Comparison of ENCODE assay signal across 8 cellular contexts in the genomic region with DNA sequence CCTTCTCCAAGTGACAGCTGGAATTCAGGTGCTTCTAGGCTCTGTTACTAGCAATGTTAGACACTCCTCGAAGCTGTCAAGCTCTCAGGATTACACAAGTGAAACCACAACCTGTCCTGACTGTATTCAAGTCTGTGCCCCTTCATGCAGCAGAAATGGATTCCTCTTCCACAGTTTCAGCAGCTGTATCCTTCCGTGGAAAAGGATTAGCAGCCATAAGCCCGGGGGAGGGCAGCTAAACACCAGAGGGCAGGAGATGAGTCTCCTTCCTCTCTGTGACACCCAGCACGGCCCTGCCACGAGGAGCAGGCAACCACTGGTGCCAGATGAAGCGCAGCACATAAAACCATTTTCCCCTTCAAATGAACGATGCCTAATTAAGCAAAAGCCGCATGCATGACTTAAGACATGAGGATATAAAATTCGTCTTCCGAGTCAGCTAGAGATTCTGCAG. TPM values are rescaled to one million over a fixed set of nuclear protein-coding genes. Genes with fewer than 3 reads are reported as not detected.
DNase-seq lines count a peak whose midpoint lies in the region; ATAC-seq and TF ChIP-seq lines count a peak whose summit lies in the region.

No MANE protein-coding gene starts in this region.

- DNase-seq in GM12865 (ENCODE audit: low read depth) (peak; percentile 29), NCI-H226 (peak; percentile 22), dermis microvascular lymphatic vessel endothelial cell (ENCODE audit: low read depth in 2 of 2) (peak; percentile 16 to 58), lung microvascular endothelial cell (ENCODE audit: low read depth in 2 of 2) (peak; percentile 62 to 66)
- peak; percentile 58 for DNase-seq in activated CD4-positive, alpha-beta T cell treated with anti-CD3 and anti-CD28 coated beads, Interleukin-2, amount 50 U/mL, for 1 hour
- DNase-seq in stimulated activated CD8-positive, alpha-beta memory T cell treated with anti-CD3 and anti-CD28 coated beads, Interleukin-15, amount 100 ng/mL, for 24 hours (ENCODE audit: low read depth): peak; percentile 10

- H3K4me3 ChIP-seq in GM12865 (ENCODE audit: low read depth, low read length): peak overlapping the region; percentile 82

- no peak for ATAC-seq in HG02763 (IDR thresholded peaks at IDR 0.05; ENCODE audit: unreplicated experiment)
- no peak for ATAC-seq in HG03196 (IDR thresholded peaks at IDR 0.05; ENCODE audit: unreplicated experiment)

- TF ChIP-seq CTCF in GM12865 (IDR thresholded peaks at IDR 0.05; ENCODE audit: insufficient read depth, low read depth, low read length, missing control alignments): peak; percentile 7

RNA-seq across cellular contexts. Expression of gene ST3GAL5, which starts 1.2 kb away (rescaled TPM):
- total RNA-seq in dermis microvascular lymphatic vessel endothelial cell (2.6 and 4.4 TPM in 2 replicates), lung microvascular endothelial cell (2.2 and 3.1 TPM in 2 replicates)

Comparison
In these comparisons a context has a peak if more than half of its experiments do, and no peak if none do; other contexts are left out.
1. DNase-seq: peak in every context shown above with its lines; median percentile 64 in lung microvascular endothelial cell; 58 in activated CD4-positive, alpha-beta T cell treated with anti-CD3 and anti-CD28 coated beads, Interleukin-2, amount 50 U/mL, for 1 hour; 37 in dermis microvascular lymphatic vessel endothelial cell; 29 in GM12865; 22 in NCI-H226; 10 in stimulated activated CD8-positive, alpha-beta memory T cell treated with anti-CD3 and anti-CD28 coated beads, Interleukin-15, amount 100 ng/mL, for 24 hours.